8 cellular contexts compared by ENCODE assay signal in the genomic region with DNA sequence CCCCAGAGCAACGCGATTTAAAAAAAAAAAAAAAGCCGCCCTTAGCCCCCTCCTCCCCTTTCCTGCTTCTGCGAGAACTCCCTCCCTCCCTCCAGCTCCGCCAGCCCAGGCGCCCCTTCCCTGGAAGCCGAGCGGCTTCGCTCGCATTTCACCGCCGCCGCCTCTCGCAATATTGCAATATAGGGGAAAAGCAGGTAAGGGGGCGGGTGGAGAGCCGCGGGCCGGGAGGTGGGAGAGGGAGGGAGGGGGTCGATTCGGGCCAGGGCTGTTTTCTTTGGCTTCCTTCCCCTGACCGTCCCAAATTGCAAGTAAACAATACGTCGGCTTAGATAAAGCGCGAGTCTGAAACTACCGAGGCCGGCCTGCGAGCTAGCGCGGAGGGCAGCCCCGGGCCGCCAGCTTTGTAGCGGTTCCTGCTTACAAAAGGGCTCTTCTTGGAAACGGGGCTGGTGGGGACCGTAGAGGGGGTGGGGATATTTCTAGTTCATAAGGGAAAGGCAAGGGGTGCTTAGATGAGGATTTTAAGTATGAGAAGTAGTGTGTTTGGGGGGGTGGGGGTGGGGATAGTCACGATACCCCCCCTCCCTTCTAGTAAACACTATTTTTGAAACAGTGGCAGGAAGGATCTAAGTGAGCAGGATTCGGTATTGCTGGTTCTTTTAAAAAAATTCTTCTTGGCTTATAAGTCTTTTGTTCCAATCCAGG.
DNase-seq lines count a peak whose midpoint lies in the region; ATAC-seq lines count a peak whose summit lies in the region.

No MANE protein-coding gene starts in this region.

- H3K4me3 ChIP-seq in skin epidermis, result peak overlapping the region; percentile 66 to 86 (median 78)

- ATAC-seq in HG03135 (IDR thresholded peaks at IDR 0.05; ENCODE audit: unreplicated experiment) (no peak), GM21423 (IDR thresholded peaks at IDR 0.05; ENCODE audit: unreplicated experiment) (no peak)

- DNase-seq in ELF-1 (ENCODE audit: low read depth, low spot score) (peak; percentile 63), Kasumi-1 (lab: John Stamatoyannopoulos, UW) (peak; percentile 30 to 58), UCSD-AML1 (lab: John Stamatoyannopoulos, UW; ENCODE audit: unreplicated experiment) (peak; percentile 59), caudate nucleus (lab: John Stamatoyannopoulos, UW) (peak in 35 of 61 donors; percentile 9 to 73 (median 44)), iPS-NIHi7 (ENCODE audit: extremely low spot score) (peak; percentile 20)

- peak overlapping the region; percentile 92 for H3K27ac ChIP-seq in caudate nucleus (ENCODE audit: low read depth, low read length)
- H3K27ac ChIP-seq in skin epidermis, result peak overlapping the region; percentile 87 to 98 (median 93)
